ENCODE assay signal across 15 cellular contexts in the genomic region with DNA sequence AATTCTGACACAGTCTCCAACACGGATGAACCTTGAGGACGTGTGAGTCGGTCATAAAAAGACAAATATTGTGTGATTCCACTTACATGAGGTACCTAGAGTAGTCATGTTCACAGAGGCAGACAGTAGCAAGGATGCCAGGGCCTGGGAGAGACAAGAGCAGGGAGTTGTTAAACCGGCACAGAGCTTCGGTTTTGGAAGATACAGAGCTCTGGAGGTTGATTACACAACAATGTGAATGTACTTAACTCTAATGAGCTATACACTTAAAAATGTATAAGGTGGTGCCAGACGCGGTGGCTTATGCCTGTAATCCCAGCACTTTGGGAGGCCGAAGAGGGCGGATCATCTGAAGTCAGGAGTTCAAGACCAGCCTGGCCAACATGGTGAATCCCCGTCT. TPM values are rescaled to one million over a fixed set of nuclear protein-coding genes. Genes with fewer than 3 reads are reported as not detected.
A peak's percentile ranks its signal among the peaks of the same experiment; 100 is the strongest.
DNase-seq lines count a peak whose midpoint lies in the region; TF ChIP-seq lines count a peak whose summit lies in the region.
"Had no signal": no experiment of that assay in that cellular context is flagged by ENCODE, and none has a peak within 500 bp of the region (broad histone marks: within the 10 kb centered on the region; RNA-seq: fewer than 3 reads in every experiment).

No MANE protein-coding gene starts in this region.

- intact Hi-C loops in Calu3 (cut with micrococcal nuclease; ENCODE audit: unreplicated experiment), result no loop called here

- H3K9ac ChIP-seq in endodermal cell (ENCODE audit: extremely low read depth, low read length, poor library complexity, severe bottlenecking), result no peak overlapping the region

- H3K27me3 Mint-ChIP-seq in endodermal cell (ENCODE audit: insufficient read depth) (no peaks in the 10 kb centered on the region), Calu3 (ENCODE audit: unreplicated experiment) (no peaks in the 10 kb centered on the region)
- H3K27me3 Mint-ChIP-seq: B cell; CD4-positive, alpha-beta T cell had no signal

- DNase-seq in NCI-H2171 treated with DMSO at 0.1 percent for 48 hours (lab: John Stamatoyannopoulos, UW) (peak; percentile 42), NCI-H2171 (lab: John Stamatoyannopoulos, UW) (no peak), MG63 (peak; percentile 5), endodermal cell (peak; percentile 23), Calu3 (no peak)
- DNase-seq in activated T-cell treated with anti-CD3 and anti-CD28 coated beads, Interleukin-2, amount 50 U/mL, for 1 hour, result no peak
- DNase-seq: 8988T; C1 segment of cervical spinal cord; CD4-positive, alpha-beta T cell; DMS79; HCEC 1CT; HFFc6 had no signal

- TF ChIP-seq CTCF in endodermal cell (conservative IDR thresholded peaks at IDR 0.05), result no peak
- no peak for TF ChIP-seq CTCF in neutrophil (IDR thresholded peaks at IDR 0.05)
- TF ChIP-seq CTCF in Calu3 (IDR thresholded peaks at IDR 0.05; ENCODE audit: unreplicated experiment), result no peak

- H3K9me3 Mint-ChIP-seq in endodermal cell (no peaks in the 10 kb centered on the region), Calu3 (ENCODE audit: low read depth, unreplicated experiment) (no peaks in the 10 kb centered on the region)
- H3K9me3 Mint-ChIP-seq: CD4-positive, alpha-beta T cell; HFFc6 had no signal

- no peaks in the 10 kb centered on the region for H3K36me3 Mint-ChIP-seq in endodermal cell (ENCODE audit: low read depth)
- H3K36me3 Mint-ChIP-seq in Calu3 (ENCODE audit: insufficient read depth, unreplicated experiment), result no peaks in the 10 kb centered on the region

- H3K4me3 ChIP-seq in MG63 (no peak overlapping the region), endodermal cell (ENCODE audit: low read length) (no peak overlapping the region), neutrophil (ENCODE audit: low read depth in 1 of 2, low read length in 1 of 2) (no peak overlapping the region)
- H3K4me3 ChIP-seq: GM12878 had no signal

- 94% methylated on average over 10 of the region's 10 CpGs for WGBS in endodermal cell (ENCODE audit: insufficient coverage in 1 of 2, insufficient read length in 1 of 2), 2 experiments

- no peaks in the 10 kb centered on the region for H3K4me1 ChIP-seq in endodermal cell (ENCODE audit: control insufficient read depth, insufficient read depth, low read length)
- peaks cover 17 to 19% of the 10 kb centered on the region in 2 experiments for H3K4me1 ChIP-seq in neutrophil (ENCODE audit: control insufficient read depth in 1 of 2, insufficient read depth in 1 of 2, low read depth in 1 of 2, low read length in 1 of 2)

- no peak overlapping the region for H3K27ac ChIP-seq in endodermal cell (ENCODE audit: low read depth, low read length)
- peak overlapping the region; percentile 15 for H3K27ac ChIP-seq in neutrophil

- H3K4me1 Mint-ChIP-seq in endodermal cell, result peaks cover 3% of the 10 kb centered on the region
- no peaks in the 10 kb centered on the region for H3K4me1 Mint-ChIP-seq in Calu3 (ENCODE audit: low read depth, unreplicated experiment)

- no peaks in the 10 kb centered on the region for H3K36me3 ChIP-seq in MG63
- H3K36me3 ChIP-seq in endodermal cell (ENCODE audit: control insufficient read depth, insufficient read depth, low read length), result no peaks in the 10 kb centered on the region
- no peaks in the 10 kb centered on the region for H3K36me3 ChIP-seq in neutrophil

- no TSS peak for BruUV-seq in Calu3 (replicated peaks; lab: Mats Ljungman, UMichigan)

- H3K27me3 ChIP-seq in MG63 (no peaks in the 10 kb centered on the region), endodermal cell (ENCODE audit: control insufficient read depth, insufficient read depth, low read length, poor library complexity, severe bottlenecking) (no peaks in the 10 kb centered on the region), neutrophil (no peaks in the 10 kb centered on the region)

- H3K27ac Mint-ChIP-seq in endodermal cell, result no peak overlapping the region
- H3K27ac Mint-ChIP-seq in Calu3 (ENCODE audit: unreplicated experiment), result no peak overlapping the region
- H3K27ac Mint-ChIP-seq: B cell; CD4-positive, alpha-beta T cell; HFFc6 had no signal

- H3K4me3 Mint-ChIP-seq in endodermal cell (no peak overlapping the region), Calu3 (ENCODE audit: low read depth, unreplicated experiment) (no peak overlapping the region)
- H3K4me3 Mint-ChIP-seq: B cell; CD4-positive, alpha-beta T cell; HFFc6 had no signal

- H3K9me3 ChIP-seq in MG63, result no peaks in the 10 kb centered on the region
- no peaks in the 10 kb centered on the region for H3K9me3 ChIP-seq in endodermal cell (ENCODE audit: control insufficient read depth, low read length)
- no peaks in the 10 kb centered on the region for H3K9me3 ChIP-seq in neutrophil

- CTCF ChIA-PET in Calu3 (lab: Charles Lee), result no interaction called here

RNA-seq across cellular contexts. Expression of gene NEK2, which starts 37.8 kb away (rescaled TPM):
- 42.1 and 56.8 TPM in 2 replicates for total RNA-seq in MG63 (2014; rRNA removed; shearing (Covaris generic); ENCODE audit: low replicate concordance)
- total RNA-seq in endodermal cell (100 to 1,000 TPM in 1 of 2 donors, 10 to 100 TPM in 1; 42.3 to 101 TPM), Calu3 (2022) (32.7 and 43.2 TPM in 2 replicates)
- polyA plus RNA-seq in endodermal cell (2013, experiment 1 of 2), result 59.8 TPM
- polyA plus RNA-seq in endodermal cell (2013, experiment 2 of 2), result 62.4 TPM
- total RNA-seq: B cell; CD4-positive, alpha-beta T cell had no signal

Comparison
In these comparisons a context has a peak if more than half of its experiments do, and no peak if none do; other contexts are left out.
1. DNase-seq: peak in NCI-H2171 treated with DMSO at 0.1 percent for 48 hours (single experiment), MG63 (single experiment) and endodermal cell (single experiment); none in NCI-H2171 (single experiment), activated T-cell treated with anti-CD3 and anti-CD28 coated beads, Interleukin-2, amount 50 U/mL, for 1 hour (single experiment) and Calu3 (single experiment).